Comparison of ENCODE assay signal across 8 cellular contexts in genomic region chr3:16264174-16264707, GRCh38. TPM values are rescaled to one million over a fixed set of nuclear protein-coding genes. Genes with fewer than 3 reads are reported as not detected.
DNase-seq lines count a peak whose midpoint lies in the region; ATAC-seq and TF ChIP-seq lines count a peak whose summit lies in the region.

No MANE protein-coding gene starts in this region.

- peak overlapping the region; percentile 99 for H3K4me3 Mint-ChIP-seq in activated naive CD8-positive, alpha-beta T cell

- ATAC-seq in HG02938 (IDR thresholded peaks at IDR 0.05; ENCODE audit: unreplicated experiment): peak; percentile 1

- no peaks in the 10 kb centered on the region for H3K9me3 ChIP-seq in thyroid gland

- H3K36me3 Mint-ChIP-seq in activated naive CD8-positive, alpha-beta T cell: no peaks in the 10 kb centered on the region

- H3K4me1 Mint-ChIP-seq in activated naive CD8-positive, alpha-beta T cell (ENCODE audit: low read depth): peaks cover 38% of the 10 kb centered on the region

- DNase-seq in ELR (ENCODE audit: low read depth) (peak; percentile 6), thyroid gland (no peak), NCI-H1930 (lab: John Stamatoyannopoulos, UW) (no peak), inferior parietal cortex (ENCODE audit: extremely low spot score) (no peak), GM19238 (ENCODE audit: insufficient read length, low spot score) (no peak)

- H3K9me3 Mint-ChIP-seq in activated naive CD8-positive, alpha-beta T cell (ENCODE audit: low read depth): no peaks in the 10 kb centered on the region

- WGBS in thyroid gland, 2 donors: 2% methylated on average over 18 to 21 of the region's 21 CpGs

- no peaks in the 10 kb centered on the region for H3K27me3 Mint-ChIP-seq in activated naive CD8-positive, alpha-beta T cell

- H3K27me3 ChIP-seq in layer of hippocampus (ENCODE audit: control insufficient read depth, insufficient read depth, low read length): no peaks in the 10 kb centered on the region
- no peaks in the 10 kb centered on the region for H3K27me3 ChIP-seq in thyroid gland

- H3K36me3 ChIP-seq in thyroid gland: peaks cover 13 to 14% of the 10 kb centered on the region in 2 donors

- peaks cover 16 to 21% of the 10 kb centered on the region in 2 donors for H3K4me1 ChIP-seq in thyroid gland

- TF ChIP-seq CTCF in thyroid gland (IDR thresholded peaks at IDR 0.05): no peak

- H3K27ac ChIP-seq in layer of hippocampus (ENCODE audit: low read depth, low read length): peak overlapping the region; percentile 75
- peak overlapping the region in 2 of 3 donors; percentile 64 to 91 for H3K27ac ChIP-seq in thyroid gland

- intact Hi-C loops in thyroid gland (cut with DNase I): no loop called here

- peak overlapping the region; percentile 100 for H3K27ac Mint-ChIP-seq in activated naive CD8-positive, alpha-beta T cell

- TF ChIP-seq POLR2A in thyroid gland (IDR thresholded peaks at IDR 0.05): no peak

- peak overlapping the region; percentile 77 to 86 (median 78) for H3K4me3 ChIP-seq in thyroid gland (replicated peaks in 1 of 3)

RNA-seq across cellular contexts. Expression of gene DPH3, which starts 0.5 kb away (rescaled TPM):
- total RNA-seq in thyroid gland: 10 to 100 TPM; 18.4 to 27.1 (median 19.6) TPM

RNA-seq across cellular contexts. Expression of gene OXNAD1, which starts 0.8 kb away (rescaled TPM):
- total RNA-seq in thyroid gland: 10 to 100 TPM; 22.3 to 34.0 (median 27.4) TPM
